21 cellular contexts compared by ENCODE assay signal in the genomic region with DNA sequence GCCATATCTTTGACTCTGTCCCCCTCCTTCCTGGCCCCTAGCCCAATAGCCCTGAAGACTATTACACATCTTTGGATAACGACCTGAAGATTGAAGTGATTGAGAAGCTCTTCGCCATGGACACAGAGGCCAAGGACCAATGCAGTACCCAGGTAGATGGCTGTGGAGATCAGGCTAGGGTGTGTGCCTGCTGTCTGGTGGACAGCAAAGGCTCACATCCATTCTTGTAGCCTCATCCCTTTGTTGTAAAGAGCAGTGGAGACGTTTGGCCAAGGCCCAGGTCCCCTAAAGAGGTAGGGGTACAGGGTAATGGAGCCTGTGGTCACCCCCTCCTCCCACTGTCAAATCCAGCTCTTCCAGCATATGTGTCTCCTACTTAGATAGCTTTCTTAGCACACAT.
DNase-seq lines count a peak whose midpoint lies in the region; ATAC-seq and TF ChIP-seq lines count a peak whose summit lies in the region.
"Had no signal": no experiment of that assay in that cellular context is flagged by ENCODE, and none has a peak within 500 bp of the region (broad histone marks: within the 10 kb centered on the region; RNA-seq: fewer than 3 reads in every experiment).

No MANE protein-coding gene starts in this region.

- no peak overlapping the region for H3K27ac Mint-ChIP-seq in activated CD8-positive, alpha-beta T cell treated with anti-CD3 and anti-CD28 coated beads, Interleukin-2, amount 10 ng/mL, durations not matched to agents 7 days and 5 days
- H3K27ac Mint-ChIP-seq in activated CD8-positive, alpha-beta T cell treated with anti-CD3 and anti-CD28 coated beads for 36 hours: no peak overlapping the region
- no peak overlapping the region for H3K27ac Mint-ChIP-seq in T-helper 2 cell treated with Interferon-gamma antibody and Interleukin-4, amounts not matched to agents 5 μg/mL and 100 μg/mL, for 36 hours
- H3K27ac Mint-ChIP-seq: CD4-positive, CD25-positive, alpha-beta regulatory T cell had no signal

- H2BK12ac ChIP-seq in mesenchymal stem cell (ENCODE audit: low read length in 2 of 2): peak overlapping the region; percentile 8 to 30

- CTCF ChIA-PET in activated CD8-positive, alpha-beta T cell treated with anti-CD3 and anti-CD28 coated beads, Interleukin-2, amount 10 ng/mL, durations not matched to agents 7 days and 5 days (lab: Charles Lee): interaction anchor here (1.2 to 1.5 kb wide), 2 partner anchors 12 to 385 kb away, joined by 3 to 4 read pairs; no protein-coding TSS in a partner anchor
- CTCF ChIA-PET in activated CD8-positive, alpha-beta T cell treated with anti-CD3 and anti-CD28 coated beads for 36 hours (lab: Charles Lee): interaction anchor here (1.1 to 1.3 kb wide), 2 partner anchors 14 to 368 kb away, joined by 3 to 4 read pairs; no protein-coding TSS in a partner anchor
- CTCF ChIA-PET in RWPE1 (lab: Yijun Ruan, JAX): interaction anchor here (0.8 kb wide), 1 partner anchor 25 kb away, joined by 3 read pairs; no protein-coding TSS in a partner anchor

- POLR2A ChIA-PET in activated CD8-positive, alpha-beta T cell treated with anti-CD3 and anti-CD28 coated beads, Interleukin-2, amount 10 ng/mL, durations not matched to agents 7 days and 5 days (lab: Charles Lee): no interaction called here
- POLR2A ChIA-PET in activated CD8-positive, alpha-beta T cell treated with anti-CD3 and anti-CD28 coated beads for 36 hours (lab: Charles Lee): no interaction called here
- POLR2A ChIA-PET in RWPE1 (lab: Yijun Ruan, JAX; ENCODE audit: low non-redundant PET): no interaction called here

- H3K14ac ChIP-seq in mesenchymal stem cell (ENCODE audit: low read length in 2 of 2): no peak overlapping the region

- H3K4me1 ChIP-seq in mesenchymal stem cell (ENCODE audit: control insufficient read depth, insufficient read depth, low read depth, low read length) (peaks cover 1% of the 10 kb centered on the region), upper lobe of left lung (peaks cover 9 to 27% (median 13%) of the 10 kb centered on the region in 4 donors)

- no peak for TF ChIP-seq EP300 in upper lobe of left lung (IDR thresholded peaks at IDR 0.05)

- no peak overlapping the region for H2BK120ac ChIP-seq in mesenchymal stem cell (ENCODE audit: low read depth, low read length)

- H3K4ac ChIP-seq in mesenchymal stem cell (ENCODE audit: low read depth in 1 of 2, low read length in 2 of 2): no peak overlapping the region

- H3K9me3 Mint-ChIP-seq in activated CD8-positive, alpha-beta T cell treated with anti-CD3 and anti-CD28 coated beads, Interleukin-2, amount 10 ng/mL, durations not matched to agents 7 days and 5 days (ENCODE audit: insufficient read depth): no peaks in the 10 kb centered on the region
- no peaks in the 10 kb centered on the region for H3K9me3 Mint-ChIP-seq in activated CD8-positive, alpha-beta T cell treated with anti-CD3 and anti-CD28 coated beads for 36 hours
- no peaks in the 10 kb centered on the region for H3K9me3 Mint-ChIP-seq in T-helper 2 cell treated with Interferon-gamma antibody and Interleukin-4, amounts not matched to agents 5 μg/mL and 100 μg/mL, for 36 hours
- H3K9me3 Mint-ChIP-seq: CD4-positive, CD25-positive, alpha-beta regulatory T cell had no signal

- H3K23ac ChIP-seq in mesenchymal stem cell (ENCODE audit: low read length in 2 of 2): no peak overlapping the region

- no peaks in the 10 kb centered on the region for H3K4me1 Mint-ChIP-seq in activated CD8-positive, alpha-beta T cell treated with anti-CD3 and anti-CD28 coated beads, Interleukin-2, amount 10 ng/mL, durations not matched to agents 7 days and 5 days (ENCODE audit: low read depth)
- no peaks in the 10 kb centered on the region for H3K4me1 Mint-ChIP-seq in activated CD8-positive, alpha-beta T cell treated with anti-CD3 and anti-CD28 coated beads for 36 hours (ENCODE audit: low read depth)
- no peaks in the 10 kb centered on the region for H3K4me1 Mint-ChIP-seq in T-helper 2 cell treated with Interferon-gamma antibody and Interleukin-4, amounts not matched to agents 5 μg/mL and 100 μg/mL, for 36 hours (ENCODE audit: low read depth)
- H3K4me1 Mint-ChIP-seq: CD4-positive, CD25-positive, alpha-beta regulatory T cell had no signal

- H4K91ac ChIP-seq in mesenchymal stem cell (ENCODE audit: low read length): no peak overlapping the region

- H3K9me3 ChIP-seq in mesenchymal stem cell (ENCODE audit: control insufficient read depth, low read length) (no peaks in the 10 kb centered on the region), upper lobe of left lung (no peaks in the 10 kb centered on the region)
- H3K9me3 ChIP-seq: BE2C had no signal

- peak; percentile 8 for DNase-seq in activated CD8-positive, alpha-beta T cell treated with anti-CD3 and anti-CD28 coated beads, Interleukin-2, amount 10 ng/mL, durations not matched to agents 7 days and 5 days
- no peak for DNase-seq in activated CD8-positive, alpha-beta T cell treated with anti-CD3 and anti-CD28 coated beads for 36 hours
- DNase-seq in RWPE1 (ENCODE audit: low spot score) (no peak), mesenchymal stem cell (no peak), upper lobe of left lung (no peak), NCI-H526 (lab: John Stamatoyannopoulos, UW) (no peak)
- no peak for DNase-seq in T-helper 2 cell treated with Interferon-gamma antibody and Interleukin-4, amounts not matched to agents 5 μg/mL and 100 μg/mL, for 36 hours (ENCODE audit: low spot score)
- DNase-seq: BE2C; CD4-positive, CD25-positive, alpha-beta regulatory T cell; COR-L47; DMS153; GF-D8; GM23248; NCI-H187; NCI-H2227 treated with DMSO at 0.1 percent for 48 hours; NCI-H510A treated with DMSO at 0.1 percent for 48 hours; PC-3; RPMI8226; SIG-M5 had no signal

- no peak overlapping the region for H2BK15ac ChIP-seq in mesenchymal stem cell (ENCODE audit: low read depth, poor library complexity, severe bottlenecking)

- H3K27ac ChIP-seq in RWPE1 (peak overlapping the region; percentile 46; the same call in 1 of the 2 replicates), mesenchymal stem cell (ENCODE audit: low read length, poor library complexity, severe bottlenecking) (no peak overlapping the region), upper lobe of left lung (peak overlapping the region in 3 of 4 donors; percentile 19 to 62 (median 58))
- H3K27ac ChIP-seq: GM23248 had no signal

- peak overlapping the region; percentile 58 for H4K8ac ChIP-seq in mesenchymal stem cell (ENCODE audit: low read length)

- no peaks in the 10 kb centered on the region for H3K27me3 Mint-ChIP-seq in activated CD8-positive, alpha-beta T cell treated with anti-CD3 and anti-CD28 coated beads, Interleukin-2, amount 10 ng/mL, durations not matched to agents 7 days and 5 days (ENCODE audit: low read depth)
- H3K27me3 Mint-ChIP-seq in activated CD8-positive, alpha-beta T cell treated with anti-CD3 and anti-CD28 coated beads for 36 hours: no peaks in the 10 kb centered on the region
- no peaks in the 10 kb centered on the region for H3K27me3 Mint-ChIP-seq in T-helper 2 cell treated with Interferon-gamma antibody and Interleukin-4, amounts not matched to agents 5 μg/mL and 100 μg/mL, for 36 hours (ENCODE audit: low read depth)
- H3K27me3 Mint-ChIP-seq: CD4-positive, CD25-positive, alpha-beta regulatory T cell had no signal

- no peak for ATAC-seq in activated CD8-positive, alpha-beta T cell treated with anti-CD3 and anti-CD28 coated beads, Interleukin-2, amount 10 ng/mL, durations not matched to agents 7 days and 5 days
- no peak for ATAC-seq in activated CD8-positive, alpha-beta T cell treated with anti-CD3 and anti-CD28 coated beads for 36 hours
- ATAC-seq in upper lobe of left lung (ENCODE audit: low FRiP score in 2 of 2) (no peak), HG03095 (IDR thresholded peaks at IDR 0.05; ENCODE audit: unreplicated experiment) (no peak)
- ATAC-seq: K562 had no signal

- H3K36me3 Mint-ChIP-seq in activated CD8-positive, alpha-beta T cell treated with anti-CD3 and anti-CD28 coated beads, Interleukin-2, amount 10 ng/mL, durations not matched to agents 7 days and 5 days (ENCODE audit: low read depth): no peaks in the 10 kb centered on the region
- H3K36me3 Mint-ChIP-seq in activated CD8-positive, alpha-beta T cell treated with anti-CD3 and anti-CD28 coated beads for 36 hours (ENCODE audit: low read depth): no peaks in the 10 kb centered on the region
- H3K36me3 Mint-ChIP-seq in T-helper 2 cell treated with Interferon-gamma antibody and Interleukin-4, amounts not matched to agents 5 μg/mL and 100 μg/mL, for 36 hours (ENCODE audit: low read depth): peaks cover 4% of the 10 kb centered on the region
- H3K36me3 Mint-ChIP-seq: CD4-positive, CD25-positive, alpha-beta regulatory T cell had no signal

- H3K4me3 Mint-ChIP-seq in activated CD8-positive, alpha-beta T cell treated with anti-CD3 and anti-CD28 coated beads, Interleukin-2, amount 10 ng/mL, durations not matched to agents 7 days and 5 days: no peak overlapping the region
- no peak overlapping the region for H3K4me3 Mint-ChIP-seq in activated CD8-positive, alpha-beta T cell treated with anti-CD3 and anti-CD28 coated beads for 36 hours
- no peak overlapping the region for H3K4me3 Mint-ChIP-seq in T-helper 2 cell treated with Interferon-gamma antibody and Interleukin-4, amounts not matched to agents 5 μg/mL and 100 μg/mL, for 36 hours
- H3K4me3 Mint-ChIP-seq: CD4-positive, CD25-positive, alpha-beta regulatory T cell had no signal

- TF ChIP-seq POLR2A in upper lobe of left lung (IDR thresholded peaks at IDR 0.05): no peak

- H3K18ac ChIP-seq in mesenchymal stem cell (ENCODE audit: low read depth in 1 of 2, low read length in 2 of 2): no peak overlapping the region

- H2AK5ac ChIP-seq in mesenchymal stem cell (ENCODE audit: low read length, severe bottlenecking): no peak overlapping the region

- peaks cover 76 to 91% of the 10 kb centered on the region in 2 experiments for H3K36me3 ChIP-seq in mesenchymal stem cell (ENCODE audit: control insufficient read depth in 1 of 2, insufficient read depth in 2 of 2, low read depth in 1 of 2, low read length in 2 of 2)
- peaks cover 79 to 100% (median 91%) of the 10 kb centered on the region in 4 donors for H3K36me3 ChIP-seq in upper lobe of left lung
- H3K36me3 ChIP-seq: BE2C had no signal

- H2AFZ ChIP-seq in mesenchymal stem cell (ENCODE audit: low read depth, low read length): no peak overlapping the region
- H2AFZ ChIP-seq: GM23248 had no signal

- H3K4me2 ChIP-seq in mesenchymal stem cell (ENCODE audit: low read length, poor library complexity, severe bottlenecking): no peak overlapping the region

- no peak overlapping the region for H3K9ac ChIP-seq in mesenchymal stem cell (ENCODE audit: low read length)
- H3K9ac ChIP-seq: GM23248 had no signal

- TF ChIP-seq CTCF in activated CD8-positive, alpha-beta T cell treated with anti-CD3 and anti-CD28 coated beads for 36 hours (IDR thresholded peaks at IDR 0.05): no peak
- TF ChIP-seq CTCF in RWPE1 (conservative IDR thresholded peaks at IDR 0.05; ENCODE audit: low read depth) (no peak), upper lobe of left lung (IDR thresholded peaks at IDR 0.05) (no peak)

- H3K4me3 ChIP-seq in mesenchymal stem cell (ENCODE audit: insufficient read depth in 1 of 2, low read depth in 1 of 2, low read length in 2 of 2) (no peak overlapping the region), upper lobe of left lung (no peak overlapping the region)
- H3K4me3 ChIP-seq: GM23248, K562 had no signal

- H3K27me3 ChIP-seq in mesenchymal stem cell (ENCODE audit: control insufficient read depth in 1 of 2, insufficient read depth in 1 of 2, low read length in 2 of 2) (no peaks in the 10 kb centered on the region), upper lobe of left lung (no peaks in the 10 kb centered on the region)
- H3K27me3 ChIP-seq: BE2C had no signal

- WGBS in mesenchymal stem cell: 79% methylated on average over 3 of the region's 3 CpGs
- WGBS in upper lobe of left lung, 2 donors: 64 to 81% methylated on average over 3 of the region's 3 CpGs

- H2BK5ac ChIP-seq in mesenchymal stem cell (ENCODE audit: low read depth, low read length, poor library complexity, severe bottlenecking): no peak overlapping the region

- intact Hi-C loops in activated CD8-positive, alpha-beta T cell treated with anti-CD3 and anti-CD28 coated beads for 36 hours (cut with micrococcal nuclease): no loop called here

- no peaks in the 10 kb centered on the region for H3K79me1 ChIP-seq in mesenchymal stem cell (replicated peaks; ENCODE audit: low read length, poor library complexity, severe bottlenecking)
